Comparison of ENCODE assay signal across 9 cellular contexts in the genomic region with DNA sequence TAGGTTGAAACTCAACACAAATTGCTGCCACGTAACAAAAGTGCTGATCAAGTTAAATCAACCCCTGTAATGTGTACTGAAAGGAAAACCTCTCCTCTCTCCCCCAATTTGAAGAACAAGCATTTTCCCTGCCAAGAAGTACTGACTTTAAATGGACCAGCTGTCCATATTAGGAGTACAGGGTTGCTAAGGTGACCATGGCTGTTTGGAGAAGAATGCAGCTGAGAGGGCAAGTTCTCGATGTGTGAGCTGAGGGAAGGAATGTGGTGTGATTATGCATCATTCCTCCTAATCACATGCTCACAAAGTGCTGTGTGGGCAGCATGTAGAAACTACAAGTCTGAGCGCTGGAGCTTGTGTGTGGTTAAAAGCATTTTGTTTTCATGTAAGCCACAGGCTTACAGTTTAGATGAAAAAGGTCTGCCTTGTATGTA. TPM values are rescaled to one million over a fixed set of nuclear protein-coding genes. Genes with fewer than 3 reads are reported as not detected.
DNase-seq lines count a peak whose midpoint lies in the region; ATAC-seq and TF ChIP-seq lines count a peak whose summit lies in the region.
"Had no signal": no experiment of that assay in that cellular context is flagged by ENCODE, and none has a peak within 500 bp of the region (broad histone marks: within the 10 kb centered on the region; RNA-seq: fewer than 3 reads in every experiment).

No MANE protein-coding gene starts in this region.

- in situ Hi-C loops in astrocyte of the cerebellum (cut with HindIII; ENCODE audit: low sequenced_read_pairs): no loop called here

- peaks cover 5 to 9% of the 10 kb centered on the region in 2 experiments; a peak in 3 of 4 replicates for H3K4me1 ChIP-seq in HCT116 (ENCODE audit: control insufficient read depth in 1 of 2, insufficient read depth in 2 of 2, low read length in 2 of 2)
- H3K4me1 ChIP-seq in hepatocyte (ENCODE audit: insufficient read depth): peaks cover 7% of the 10 kb centered on the region
- peaks cover 12% of the 10 kb centered on the region for H3K4me1 ChIP-seq in rectal smooth muscle tissue (ENCODE audit: control insufficient read depth, insufficient read depth, low read length)
- H3K4me1 ChIP-seq: BLaER1 had no signal

- no peak overlapping the region for H3K9ac ChIP-seq in HCT116 (ENCODE audit: low read length)
- no peak overlapping the region for H3K9ac ChIP-seq in rectal smooth muscle tissue (ENCODE audit: low read length)
- H3K9ac ChIP-seq: BLaER1 had no signal

- H2AFZ ChIP-seq in HCT116 (ENCODE audit: low read depth, low read length, poor library complexity, severe bottlenecking): no peak overlapping the region
- H2AFZ ChIP-seq in hepatocyte: no peak overlapping the region

- intact Hi-C loops in HCT116 (cut with micrococcal nuclease): no loop called here

- RAD21 ChIA-PET in HCT116 (lab: Charles Lee; ENCODE audit: low non-redundant PET in 1 of 2, low total read pairs in 2 of 2, uncharacterized antibody in 2 of 2, unreplicated experiment in 2 of 2): no interaction called here

- H3K4me2 ChIP-seq in HCT116 (ENCODE audit: low read length): peak overlapping the region; percentile 13; the same call in 1 of the 2 replicates
- H3K4me2 ChIP-seq in hepatocyte: peak overlapping the region; percentile 58
- H3K4me2 ChIP-seq: BLaER1 had no signal

- BruUV-seq in HCT116 (replicated peaks; lab: Mats Ljungman, UMichigan): no TSS peak

- H3K9me2 ChIP-seq in HCT116 (ENCODE audit: insufficient read depth) (no peaks in the 10 kb centered on the region), hepatocyte (replicated peaks; ENCODE audit: insufficient read depth) (no peaks in the 10 kb centered on the region)

- H3K27ac ChIP-seq in HCT116 (ENCODE audit: low read depth, low read length): no peak overlapping the region
- peak overlapping the region; percentile 83 for H3K27ac ChIP-seq in hepatocyte
- peak overlapping the region; percentile 54 for H3K27ac ChIP-seq in rectal smooth muscle tissue (ENCODE audit: low read depth, low read length)
- H3K27ac ChIP-seq: BLaER1 had no signal

- H3K9me3 ChIP-seq in HCT116 (ENCODE audit: control insufficient read depth in 1 of 2, insufficient read depth in 1 of 2, low read depth in 1 of 2, low read length in 2 of 2): no peaks in the 10 kb centered on the region
- H3K9me3 ChIP-seq in hepatocyte (ENCODE audit: low read depth): no peaks in the 10 kb centered on the region
- H3K9me3 ChIP-seq: BLaER1 had no signal

- no peaks in the 10 kb centered on the region for H3K27me3 ChIP-seq in HCT116 (ENCODE audit: insufficient read depth, low read length)
- H3K27me3 ChIP-seq in hepatocyte: no peaks in the 10 kb centered on the region
- H3K27me3 ChIP-seq in rectal smooth muscle tissue (ENCODE audit: control insufficient read depth, insufficient read depth, low read length): no peaks in the 10 kb centered on the region
- H3K27me3 ChIP-seq: BLaER1 had no signal

- DNase-seq in NCI-H146 (lab: John Stamatoyannopoulos, UW) (peak; percentile 9), NCI-H146 treated with DMSO at 0.1 percent for 48 hours (lab: John Stamatoyannopoulos, UW; ENCODE audit: unreplicated experiment) (no peak), HCT116 (ENCODE audit: low read depth, low spot score) (peak; percentile 7), NCI-H1092 treated with DMSO at 0.1 percent for 48 hours (lab: John Stamatoyannopoulos, UW) (peak; percentile 30), astrocyte of the cerebellum (ENCODE audit: low read depth) (peak; percentile 100), hepatocyte (ENCODE audit: low spot score) (peak; percentile 89)
- DNase-seq in effector CD4-positive, alpha-beta T cell: no peak

- H3K4me3 ChIP-seq in HCT116 (replicated peaks in 1 of 2; ENCODE audit: low read depth in 1 of 2, low read length in 2 of 2) (no peak overlapping the region), astrocyte of the cerebellum (ENCODE audit: low read depth, low read length) (no peak overlapping the region), hepatocyte (no peak overlapping the region), rectal smooth muscle tissue (ENCODE audit: low read length) (peak overlapping the region; percentile 20)
- H3K4me3 ChIP-seq: BLaER1 had no signal

- 31% methylated on average over 3 of the region's 3 CpGs for WGBS in hepatocyte (ENCODE audit: low lambda C conversion rate, missing lambda C conversion rate)

- TF ChIP-seq POLR2A in HCT116 (IDR thresholded peaks at IDR 0.05; ENCODE audit: borderline replicate concordance, extremely low read depth, insufficient read depth, insufficient read length): no peak

- ATAC-seq in HCT116: peak; percentile 49; the same call in 1 of the 2 replicates

- H3K79me2 ChIP-seq in HCT116 (ENCODE audit: insufficient read depth, low read length): peaks cover 41% of the 10 kb centered on the region
- peaks cover 81% of the 10 kb centered on the region for H3K79me2 ChIP-seq in hepatocyte

- CTCF ChIA-PET in HCT116 (lab: Charles Lee): no interaction called here

- TF ChIP-seq CTCF in HCT116 (IDR thresholded peaks at IDR 0.05 in 2 of 3, conservative IDR thresholded peaks at IDR 0.05 in 1 of 3; ENCODE audit: borderline replicate concordance in 1 of 3, insufficient read depth in 1 of 3, low read depth in 2 of 3, low read length in 2 of 3) (no peak), astrocyte of the cerebellum (IDR thresholded peaks at IDR 0.05; ENCODE audit: low read depth, low read length, missing control alignments) (no peak), hepatocyte (IDR thresholded peaks at IDR 0.05; ENCODE audit: poor library complexity) (no peak)

- H4K20me1 ChIP-seq in HCT116 (ENCODE audit: insufficient read depth): no peaks in the 10 kb centered on the region
- no peaks in the 10 kb centered on the region for H4K20me1 ChIP-seq in hepatocyte (ENCODE audit: insufficient read depth, poor library complexity, severe bottlenecking)

- H3K36me3 ChIP-seq in HCT116 (ENCODE audit: control insufficient read depth in 1 of 2, insufficient read depth in 2 of 2, low read length in 2 of 2): no peaks in the 10 kb centered on the region
- no peaks in the 10 kb centered on the region for H3K36me3 ChIP-seq in hepatocyte (replicated peaks; ENCODE audit: insufficient read depth, low read depth)
- H3K36me3 ChIP-seq in rectal smooth muscle tissue (ENCODE audit: control insufficient read depth, insufficient read depth, low read length): peaks cover 2% of the 10 kb centered on the region

- TF ChIP-seq RAD21 in HCT116 (IDR thresholded peaks at IDR 0.05; ENCODE audit: low read depth): no peak

- POLR2A ChIA-PET in HCT116 (lab: Charles Lee): no interaction called here

TF ChIP-seq in HCT116, 20 proteins besides CTCF, POLR2A, EP300 and RAD21:
- no peak for TF ChIP-seq EGR1 (IDR thresholded peaks at IDR 0.05; ENCODE audit: low read depth)
- no peak for TF ChIP-seq JUND (IDR thresholded peaks at IDR 0.05)
- no peak for TF ChIP-seq ELF1 (IDR thresholded peaks at IDR 0.05; ENCODE audit: borderline replicate concordance, low read depth)
- no peak for TF ChIP-seq SIN3A (IDR thresholded peaks at IDR 0.05; ENCODE audit: low read depth)
- TF ChIP-seq, protein P1, sequence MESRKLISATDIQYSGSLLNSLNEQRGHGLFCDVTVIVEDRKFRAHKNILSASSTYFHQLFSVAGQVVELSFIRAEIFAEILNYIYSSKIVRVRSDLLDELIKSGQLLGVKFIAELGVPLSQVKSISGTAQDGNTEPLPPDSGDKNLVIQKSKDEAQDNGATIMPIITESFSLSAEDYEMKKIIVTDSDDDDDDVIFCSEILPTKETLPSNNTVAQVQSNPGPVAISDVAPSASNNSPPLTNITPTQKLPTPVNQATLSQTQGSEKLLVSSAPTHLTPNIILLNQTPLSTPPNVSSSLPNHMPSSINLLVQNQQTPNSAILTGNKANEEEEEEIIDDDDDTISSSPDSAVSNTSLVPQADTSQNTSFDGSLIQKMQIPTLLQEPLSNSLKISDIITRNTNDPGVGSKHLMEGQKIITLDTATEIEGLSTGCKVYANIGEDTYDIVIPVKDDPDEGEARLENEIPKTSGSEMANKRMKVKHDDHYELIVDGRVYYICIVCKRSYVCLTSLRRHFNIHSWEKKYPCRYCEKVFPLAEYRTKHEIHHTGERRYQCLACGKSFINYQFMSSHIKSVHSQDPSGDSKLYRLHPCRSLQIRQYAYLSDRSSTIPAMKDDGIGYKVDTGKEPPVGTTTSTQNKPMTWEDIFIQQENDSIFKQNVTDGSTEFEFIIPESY (IDR thresholded peaks at IDR 0.05; ENCODE audit: extremely low read depth, insufficient replicate concordance, low read length): no peak
- no peak for TF ChIP-seq EZH2phosphoT487 (IDR thresholded peaks at IDR 0.05; ENCODE audit: borderline replicate concordance)
- no peak for TF ChIP-seq ZNF274 (IDR thresholded peaks at IDR 0.05; ENCODE audit: low read depth, low read length)
TF ChIP-seq in HCT116: peak in this region for 0.

RNA-seq across cellular contexts. Expression of gene CCT2, which starts 50.9 kb away (rescaled TPM):
- total RNA-seq in HCT116 (2021; ENCODE audit: unreplicated experiment): 398 TPM
- 230 and 235 TPM in 2 replicates for polyA plus RNA-seq in HCT116 (2012)
- 188 and 206 TPM in 2 replicates for total RNA-seq in hepatocyte
- polyA plus RNA-seq in hepatocyte: 168 and 177 TPM in 2 replicates

Comparison
In these comparisons a context has a peak if more than half of its experiments do, and no peak if none do; other contexts are left out.
1. DNase-seq: peak in NCI-H146 (single experiment), HCT116 (single experiment), NCI-H1092 treated with DMSO at 0.1 percent for 48 hours (single experiment), astrocyte of the cerebellum (single experiment) and hepatocyte (single experiment); none in NCI-H146 treated with DMSO at 0.1 percent for 48 hours (single experiment) and effector CD4-positive, alpha-beta T cell (single experiment).